7 cellular contexts compared by ENCODE assay signal in genomic region chr1:221741364-221741970, GRCh38. TPM values are rescaled to one million over a fixed set of nuclear protein-coding genes. Genes with fewer than 3 reads are reported as not detected.
A peak's percentile ranks its signal among the peaks of the same experiment; 100 is the strongest.
DNase-seq lines count a peak whose midpoint lies in the region; ATAC-seq and TF ChIP-seq lines count a peak whose summit lies in the region.

No MANE protein-coding gene starts in this region.

- H3K4me3 Mint-ChIP-seq in naive B cell = no peak overlapping the region
- no peak overlapping the region for H3K4me3 Mint-ChIP-seq in chondrocyte (ENCODE audit: unreplicated experiment)

- POLR2A ChIA-PET in HCT116 (lab: Charles Lee) = no interaction called here

- H4K20me1 ChIP-seq in DND-41 (ENCODE audit: insufficient read depth, low read length) (peaks cover 4% of the 10 kb centered on the region; the same call in 1 of the 2 replicates), HCT116 (ENCODE audit: insufficient read depth) (no peaks in the 10 kb centered on the region)

- H3K27me3 ChIP-seq in DND-41 (ENCODE audit: insufficient read depth, low read length, poor library complexity) (no peaks in the 10 kb centered on the region), HCT116 (ENCODE audit: insufficient read depth, low read length) (no peaks in the 10 kb centered on the region)

- H3K9me3 ChIP-seq in DND-41 (ENCODE audit: insufficient read depth, low read length, severe bottlenecking) (no peaks in the 10 kb centered on the region), HCT116 (ENCODE audit: control insufficient read depth in 1 of 2, insufficient read depth in 1 of 2, low read depth in 1 of 2, low read length in 2 of 2) (no peaks in the 10 kb centered on the region)

- H3K79me2 ChIP-seq in DND-41 (ENCODE audit: insufficient read depth, low read length) (peaks cover 14% of the 10 kb centered on the region), HCT116 (ENCODE audit: insufficient read depth, low read length) (no peaks in the 10 kb centered on the region)

- TF ChIP-seq RAD21 in HCT116 (IDR thresholded peaks at IDR 0.05; ENCODE audit: low read depth) = no peak

- H3K4me1 ChIP-seq in DND-41 (ENCODE audit: insufficient read depth, low read length) (peaks cover 44% of the 10 kb centered on the region), HCT116 (ENCODE audit: control insufficient read depth in 1 of 2, insufficient read depth in 2 of 2, low read length in 2 of 2) (peaks cover 5 to 20% of the 10 kb centered on the region in 2 experiments; a peak in 3 of 4 replicates)

- CTCF ChIA-PET in HCT116 (lab: Charles Lee) = interaction anchor here (1.0 kb wide), 1 partner anchor 714 kb away, joined by 3 read pairs; no protein-coding TSS in a partner anchor

- RAD21 ChIA-PET in HCT116 (lab: Charles Lee; ENCODE audit: low non-redundant PET in 1 of 2, low total read pairs in 2 of 2, uncharacterized antibody in 2 of 2, unreplicated experiment in 2 of 2) = interaction anchor here in 1 of 2 experiments (1.0 kb wide), 1 partner anchor 88 kb away, joined by 3 read pairs; no protein-coding TSS in a partner anchor

- TF ChIP-seq POLR2A in HCT116 (IDR thresholded peaks at IDR 0.05; ENCODE audit: borderline replicate concordance, extremely low read depth, insufficient read depth, insufficient read length) = no peak

- peak overlapping the region; percentile 53 to 76; a peak in 3 of 4 replicates for H3K4me3 ChIP-seq in DND-41 (ENCODE audit: low read depth in 1 of 2, low read length in 2 of 2)
- H3K4me3 ChIP-seq in HCT116 (replicated peaks in 1 of 2; ENCODE audit: low read depth in 1 of 2, low read length in 2 of 2) = peak overlapping the region; percentile 74 to 76

- peak; percentile 32 for DNase-seq in DND-41
- no peak for DNase-seq in HCT116 (ENCODE audit: low read depth, low spot score)
- DNase-seq in SKM-1 treated with dmso at 0.1 percent for 144 hours (lab: John Stamatoyannopoulos, UW; ENCODE audit: unreplicated experiment) = peak; percentile 84
- no peak for DNase-seq in epithelial cell of prostate (ENCODE audit: low read depth, low spot score)
- no peak for DNase-seq in naive B cell
- DNase-seq in chondrocyte (ENCODE audit: low spot score) = no peak

- BruUV-seq in HCT116 (replicated peaks; lab: Mats Ljungman, UMichigan) = TSS peak; percentile 77

- H3K36me3 ChIP-seq in DND-41 (ENCODE audit: insufficient read depth, low read length) = peaks cover 4% of the 10 kb centered on the region; the same call in 1 of the 2 replicates
- H3K36me3 ChIP-seq in HCT116 (ENCODE audit: control insufficient read depth in 1 of 2, insufficient read depth in 2 of 2, low read length in 2 of 2) = no peaks in the 10 kb centered on the region

- H3K4me1 Mint-ChIP-seq in naive B cell (peaks cover 12 to 30% (median 20%) of the 10 kb centered on the region in 3 donors), chondrocyte (ENCODE audit: low read depth) (peaks cover 6% of the 10 kb centered on the region)

- H3K9me3 Mint-ChIP-seq in naive B cell (no peaks in the 10 kb centered on the region), chondrocyte (ENCODE audit: low read depth) (no peaks in the 10 kb centered on the region)

- no peaks in the 10 kb centered on the region for H3K27me3 Mint-ChIP-seq in naive B cell
- no peaks in the 10 kb centered on the region for H3K27me3 Mint-ChIP-seq in chondrocyte (ENCODE audit: low read depth)

- H3K9ac ChIP-seq in DND-41 (ENCODE audit: low read depth, low read length) = peak overlapping the region; percentile 65
- H3K9ac ChIP-seq in HCT116 (ENCODE audit: low read length) = peak overlapping the region; percentile 69

- H3K9me2 ChIP-seq in HCT116 (ENCODE audit: insufficient read depth) = no peaks in the 10 kb centered on the region

- intact Hi-C loops in HCT116 (cut with micrococcal nuclease) = loop anchor here (5.0 kb wide), 1 partner anchor 716 kb away; no protein-coding TSS in a partner anchor

- H3K27ac Mint-ChIP-seq in naive B cell (no peak overlapping the region), chondrocyte (ENCODE audit: unreplicated experiment) (no peak overlapping the region)

- ATAC-seq in DND-41 (ENCODE audit: insufficient read depth, low read depth) = peak; percentile 24
- ATAC-seq in HCT116 = peak; percentile 20
- ATAC-seq in naive B cell (ENCODE audit: low read depth in 2 of 2) = peak; percentile 0
- no peak for ATAC-seq in GM21447 (IDR thresholded peaks at IDR 0.05; ENCODE audit: unreplicated experiment)

- peaks cover 12 to 15% of the 10 kb centered on the region in 2 donors for H3K36me3 Mint-ChIP-seq in naive B cell
- peaks cover 8% of the 10 kb centered on the region for H3K36me3 Mint-ChIP-seq in chondrocyte (ENCODE audit: low read depth)

- H3K27ac ChIP-seq in DND-41 (ENCODE audit: low read length) = peak overlapping the region; percentile 87
- H3K27ac ChIP-seq in HCT116 (ENCODE audit: low read depth, low read length) = no peak overlapping the region
- H3K27ac ChIP-seq in epithelial cell of prostate = peak overlapping the region; percentile 96

- no peak for TF ChIP-seq CTCF in DND-41 (IDR thresholded peaks at IDR 0.05; ENCODE audit: borderline replicate concordance, extremely low read depth, low read length, poor library complexity, severe bottlenecking)
- TF ChIP-seq CTCF in HCT116 (IDR thresholded peaks at IDR 0.05 in 2 of 3, conservative IDR thresholded peaks at IDR 0.05 in 1 of 3; ENCODE audit: borderline replicate concordance in 1 of 3, insufficient read depth in 1 of 3, low read depth in 2 of 3, low read length in 2 of 3) = no peak
- no peak for TF ChIP-seq CTCF in chondrocyte (IDR thresholded peaks at IDR 0.05)

- H2AFZ ChIP-seq in DND-41 (ENCODE audit: low read depth, low read length) (peak overlapping the region; percentile 84), HCT116 (ENCODE audit: low read depth, low read length, poor library complexity, severe bottlenecking) (peak overlapping the region; percentile 71)

- H3K4me2 ChIP-seq in DND-41 (ENCODE audit: insufficient read depth, low read length) = peak overlapping the region; percentile 94
- H3K4me2 ChIP-seq in HCT116 (ENCODE audit: low read length) = peak overlapping the region; percentile 99

TF ChIP-seq in HCT116, 20 proteins besides CTCF, POLR2A, EP300 and RAD21 (continues in another document):
- TF ChIP-seq TCF7L2 (IDR thresholded peaks at IDR 0.05; ENCODE audit: borderline replicate concordance, extremely low read depth, insufficient read depth, insufficient read length) (no peak), EZH2phosphoT487 (IDR thresholded peaks at IDR 0.05; ENCODE audit: borderline replicate concordance) (no peak), ZFX (IDR thresholded peaks at IDR 0.05) (no peak), EZH2 (IDR thresholded peaks at IDR 0.05) (no peak), ZBTB33 (IDR thresholded peaks at IDR 0.05; ENCODE audit: extremely low read depth, insufficient replicate concordance, low read length) (no peak), JUND (IDR thresholded peaks at IDR 0.05) (no peak), POLR2AphosphoS5 (IDR thresholded peaks at IDR 0.05; ENCODE audit: low read depth, low read length) (no peak), EGR1 (IDR thresholded peaks at IDR 0.05; ENCODE audit: low read depth) (no peak), REST (IDR thresholded peaks at IDR 0.05; ENCODE audit: low read depth) (no peak), SRF (IDR thresholded peaks at IDR 0.05; ENCODE audit: low read depth) (no peak)
- TF ChIP-seq, protein P1, sequence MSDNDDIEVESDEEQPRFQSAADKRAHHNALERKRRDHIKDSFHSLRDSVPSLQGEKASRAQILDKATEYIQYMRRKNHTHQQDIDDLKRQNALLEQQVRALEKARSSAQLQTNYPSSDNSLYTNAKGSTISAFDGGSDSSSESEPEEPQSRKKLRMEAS (IDR thresholded peaks at IDR 0.05) = no peak

RNA-seq across cellular contexts. Expression of gene DUSP10, which starts 0.4 kb away (rescaled TPM):
- total RNA-seq in HCT116 (2021; ENCODE audit: unreplicated experiment) = 1.7 TPM
- polyA plus RNA-seq in HCT116 (2012) = 1.3 and 1.7 TPM in 2 replicates
- 10 to 100 TPM in 3 of 6 donors, 1 to 10 TPM in 3; 2.7 to 23.1 (median 10.0) TPM for polyA plus RNA-seq in naive B cell (ENCODE audit: low read depth in 6 of 6)
- total RNA-seq in chondrocyte = 1.4 to 4.1 TPM (median 3.6 TPM) in 3 replicates

Comparison
In these comparisons a context has a peak if more than half of its experiments do, and no peak if none do; other contexts are left out.
1. DNase-seq: peak in DND-41 (single experiment) and SKM-1 treated with dmso at 0.1 percent for 144 hours (single experiment); none in HCT116 (single experiment), epithelial cell of prostate (single experiment), naive B cell (single experiment) and chondrocyte (single experiment).